ENCODE assay signal across 10 cellular contexts in genomic region chr7:26399747-26400146, GRCh38.
DNase-seq lines count a peak whose midpoint lies in the region; ATAC-seq and TF ChIP-seq lines count a peak whose summit lies in the region.
"Had no signal": no experiment of that assay in that cellular context is flagged by ENCODE, and none has a peak within 500 bp of the region (broad histone marks: within the 10 kb centered on the region; RNA-seq: fewer than 3 reads in every experiment).

No MANE protein-coding gene starts in this region.

- H3K14ac ChIP-seq in H9 (ENCODE audit: insufficient read depth, low read length) = no peak overlapping the region

- H4K5ac ChIP-seq in H9 (ENCODE audit: insufficient read length, low read depth, low read length) = no peak overlapping the region

- CTCF ChIA-PET in naive thymus-derived CD4-positive, alpha-beta T cell (lab: Charles Lee) = no interaction called here

- H4K20me1 ChIP-seq in H9 (ENCODE audit: control insufficient read depth, insufficient read depth, insufficient read length) = no peaks in the 10 kb centered on the region

- H3K27me3 Mint-ChIP-seq in CD14-positive monocyte (ENCODE audit: low read depth in 3 of 3) = peaks cover 6 to 10% (median 8%) of the 10 kb centered on the region in 3 donors
- H3K27me3 Mint-ChIP-seq in H9 (ENCODE audit: low read depth) = peaks cover 9% of the 10 kb centered on the region
- peaks cover 39% of the 10 kb centered on the region for H3K27me3 Mint-ChIP-seq in activated T-helper 17 cell treated with anti-CD3 and anti-CD28 coated beads, Interleukin-2, amount 50 U/mL, for 72 hours
- peaks cover 36 to 59% (median 54%) of the 10 kb centered on the region in 5 donors for H3K27me3 Mint-ChIP-seq in naive thymus-derived CD4-positive, alpha-beta T cell

- no peak overlapping the region for H2AK5ac ChIP-seq in H9 (ENCODE audit: insufficient read length, low read length)

- H3K9ac ChIP-seq in H9 (ENCODE audit: extremely low read depth, insufficient read length, low read length) = no peak overlapping the region

- H3K56ac ChIP-seq in H9 (ENCODE audit: insufficient read length, low read depth, low read length) = no peak overlapping the region

- peaks cover 14% of the 10 kb centered on the region for H3K4me1 Mint-ChIP-seq in CD14-positive monocyte
- H3K4me1 Mint-ChIP-seq in H9 = peaks cover 24% of the 10 kb centered on the region in 2 experiments
- peaks cover 6% of the 10 kb centered on the region for H3K4me1 Mint-ChIP-seq in activated T-helper 17 cell treated with anti-CD3 and anti-CD28 coated beads, Interleukin-2, amount 50 U/mL, for 72 hours
- H3K4me1 Mint-ChIP-seq in naive thymus-derived CD4-positive, alpha-beta T cell = peaks cover 7 to 16% (median 12%) of the 10 kb centered on the region in 7 donors

- H3K23ac ChIP-seq in H9 (ENCODE audit: insufficient read length, low read depth, low read length) = no peak overlapping the region

- intact Hi-C loops in CD14-positive monocyte (cut with micrococcal nuclease) (no loop called here), prostate gland (cut with DNase I) (no loop called here)
- intact Hi-C loops in naive thymus-derived CD4-positive, alpha-beta T cell (cut with micrococcal nuclease) = loop anchor here in 1 of 2 donors (2.0 kb wide), 1 partner anchor 23 kb away; no protein-coding TSS in a partner anchor

- H3K27me3 ChIP-seq in H9 (ENCODE audit: insufficient read depth, low read length) (no peaks in the 10 kb centered on the region), prostate gland (replicated peaks; ENCODE audit: insufficient read depth) (no peaks in the 10 kb centered on the region)
- H3K27me3 ChIP-seq in naive thymus-derived CD4-positive, alpha-beta T cell (ENCODE audit: control insufficient read depth in 2 of 2, insufficient read depth in 2 of 2, low read length in 2 of 2) = peaks cover 0 to 6% of the 10 kb centered on the region in 2 donors

- peaks cover 5% of the 10 kb centered on the region; the same call in 1 of the 2 replicates for H3K4me1 ChIP-seq in H9 (ENCODE audit: insufficient read depth, low read length)
- no peaks in the 10 kb centered on the region for H3K4me1 ChIP-seq in naive thymus-derived CD4-positive, alpha-beta T cell (ENCODE audit: control insufficient read depth in 2 of 2, insufficient read depth in 2 of 2, low read length in 2 of 2)
- no peaks in the 10 kb centered on the region for H3K4me1 ChIP-seq in prostate gland (replicated peaks)

- H3K36me3 ChIP-seq in naive thymus-derived CD4-positive, alpha-beta T cell (ENCODE audit: control insufficient read depth in 2 of 3, insufficient read depth in 3 of 3, low read length in 3 of 3) = no peaks in the 10 kb centered on the region
- H3K36me3 ChIP-seq in prostate gland = no peaks in the 10 kb centered on the region

- no peak overlapping the region for H4K91ac ChIP-seq in H9 (ENCODE audit: insufficient read length, low read depth, low read length)

- H4K8ac ChIP-seq in H9 (replicated peaks; ENCODE audit: insufficient read length, low read depth, low read length) = no peak overlapping the region

- no peak overlapping the region for H3K4ac ChIP-seq in H9 (ENCODE audit: low read depth, low read length)

- no peak for TF ChIP-seq POLR2A in prostate gland (IDR thresholded peaks at IDR 0.05)

- H2BK12ac ChIP-seq in H9 (ENCODE audit: insufficient read length, low read depth, low read length) = no peak overlapping the region

- ATAC-seq in activated T-helper 17 cell treated with anti-CD3 and anti-CD28 coated beads, Interleukin-2, amount 50 U/mL, for 72 hours (replicated peaks) = no peak
- ATAC-seq in naive thymus-derived CD4-positive, alpha-beta T cell = no peak
- no peak for ATAC-seq in GM18907 (IDR thresholded peaks at IDR 0.05; ENCODE audit: unreplicated experiment)

- H3K9me3 Mint-ChIP-seq in CD14-positive monocyte = no peaks in the 10 kb centered on the region
- H3K9me3 Mint-ChIP-seq in H9 = no peaks in the 10 kb centered on the region
- no peaks in the 10 kb centered on the region for H3K9me3 Mint-ChIP-seq in activated T-helper 17 cell treated with anti-CD3 and anti-CD28 coated beads, Interleukin-2, amount 50 U/mL, for 72 hours
- H3K9me3 Mint-ChIP-seq in naive thymus-derived CD4-positive, alpha-beta T cell = no peaks in the 10 kb centered on the region

- H3K79me1 ChIP-seq in H9 (ENCODE audit: insufficient read depth, low read depth, low read length, poor library complexity, severe bottlenecking) = no peaks in the 10 kb centered on the region

- no peak overlapping the region for H2BK15ac ChIP-seq in H9 (ENCODE audit: low read depth, low read length)

- H3K4me3 ChIP-seq in naive thymus-derived CD4-positive, alpha-beta T cell (ENCODE audit: low read length) = no peak overlapping the region
- H3K4me3 ChIP-seq in prostate gland = no peak overlapping the region
- H3K4me3 ChIP-seq: mucosa of descending colon had no signal

- H3T11ph ChIP-seq in H9 (ENCODE audit: low read length) = no peak overlapping the region

- no peak overlapping the region for H2BK120ac ChIP-seq in H9 (ENCODE audit: low read depth, low read length, poor library complexity, severe bottlenecking)

- H3K27ac Mint-ChIP-seq in CD14-positive monocyte = no peak overlapping the region
- H3K27ac Mint-ChIP-seq in H9 = no peak overlapping the region
- no peak overlapping the region for H3K27ac Mint-ChIP-seq in activated T-helper 17 cell treated with anti-CD3 and anti-CD28 coated beads, Interleukin-2, amount 50 U/mL, for 72 hours
- no peak overlapping the region for H3K27ac Mint-ChIP-seq in naive thymus-derived CD4-positive, alpha-beta T cell

- H3K79me2 ChIP-seq in H9 (ENCODE audit: insufficient read depth, low read length) = no peaks in the 10 kb centered on the region

- H3K4me2 ChIP-seq in H9 (ENCODE audit: insufficient read depth, insufficient read length, low read length) = no peak overlapping the region

- H3K9me3 ChIP-seq in H9 (ENCODE audit: control insufficient read depth, low read depth, low read length) = no peaks in the 10 kb centered on the region
- H3K9me3 ChIP-seq in naive thymus-derived CD4-positive, alpha-beta T cell (ENCODE audit: control insufficient read depth in 2 of 3, low read length in 3 of 3) = no peaks in the 10 kb centered on the region
- H3K9me3 ChIP-seq in prostate gland = no peaks in the 10 kb centered on the region
- H3K9me3 ChIP-seq: mucosa of descending colon had no signal

- TF ChIP-seq CTCF in CD14-positive monocyte (IDR thresholded peaks at IDR 0.05) (no peak), H9 (conservative IDR thresholded peaks at IDR 0.05) (no peak), prostate gland (IDR thresholded peaks at IDR 0.05) (no peak)

- H3K23me2 ChIP-seq in H9 (ENCODE audit: insufficient read length, low read depth, low read length, poor library complexity, severe bottlenecking) = peaks cover 10% of the 10 kb centered on the region

- peak overlapping the region; percentile 95 to 97 for H3K4me3 Mint-ChIP-seq in CD14-positive monocyte
- H3K4me3 Mint-ChIP-seq in H9 = peak overlapping the region; percentile 91 to 92; a peak in 4 of 5 replicates
- H3K4me3 Mint-ChIP-seq in activated T-helper 17 cell treated with anti-CD3 and anti-CD28 coated beads, Interleukin-2, amount 50 U/mL, for 72 hours = peak overlapping the region; percentile 84
- H3K4me3 Mint-ChIP-seq in naive thymus-derived CD4-positive, alpha-beta T cell = peak overlapping the region; percentile 40 to 98 (median 87)

- H3K27ac ChIP-seq in H9 (ENCODE audit: insufficient read length, low read depth, low read length) (no peak overlapping the region), prostate gland (no peak overlapping the region)
- no peak overlapping the region for H3K27ac ChIP-seq in naive thymus-derived CD4-positive, alpha-beta T cell (ENCODE audit: low read depth, low read length)

- WGBS in H9 (ENCODE audit: extremely low coverage, insufficient read length, low lambda C conversion rate) = no CpG with 5 or more reads among the region's 1 CpG
- WGBS in prostate gland = 100% methylated on average over 1 of the region's 1 CpG

- DNase-seq in CD14-positive monocyte (ENCODE audit: low spot score) = no peak
- DNase-seq in H9 = no peak
- no peak for DNase-seq in naive thymus-derived CD4-positive, alpha-beta T cell
- no peak for DNase-seq in prostate gland (ENCODE audit: low spot score)
- DNase-seq in Kasumi-1 (lab: John Stamatoyannopoulos, UW) = no peak
- DNase-seq in OCI-M2 (lab: John Stamatoyannopoulos, UW; ENCODE audit: unreplicated experiment) = no peak
- DNase-seq: erythroblast had no signal

- H3K18ac ChIP-seq in H9 (ENCODE audit: insufficient read length, low read depth, low read length) = no peak overlapping the region

- H3K36me3 Mint-ChIP-seq in CD14-positive monocyte (peaks cover 0 to 6% of the 10 kb centered on the region in 2 donors), H9 (ENCODE audit: insufficient read depth in 1 of 3, low read depth in 3 of 3) (no peaks in the 10 kb centered on the region)
- no peaks in the 10 kb centered on the region for H3K36me3 Mint-ChIP-seq in activated T-helper 17 cell treated with anti-CD3 and anti-CD28 coated beads, Interleukin-2, amount 50 U/mL, for 72 hours (ENCODE audit: low read depth)
- no peaks in the 10 kb centered on the region for H3K36me3 Mint-ChIP-seq in naive thymus-derived CD4-positive, alpha-beta T cell

- H2BK20ac ChIP-seq in H9 (ENCODE audit: low read depth, low read length, poor library complexity, severe bottlenecking) = no peak overlapping the region

- POLR2A ChIA-PET in naive thymus-derived CD4-positive, alpha-beta T cell (lab: Charles Lee) = no interaction called here

- no peak overlapping the region for H2AFZ ChIP-seq in H9 (ENCODE audit: low read length)

- no peak overlapping the region for H2BK5ac ChIP-seq in H9 (ENCODE audit: insufficient read length, low read length)
